Comparison of ENCODE assay signal across 17 cellular contexts in the genomic region with DNA sequence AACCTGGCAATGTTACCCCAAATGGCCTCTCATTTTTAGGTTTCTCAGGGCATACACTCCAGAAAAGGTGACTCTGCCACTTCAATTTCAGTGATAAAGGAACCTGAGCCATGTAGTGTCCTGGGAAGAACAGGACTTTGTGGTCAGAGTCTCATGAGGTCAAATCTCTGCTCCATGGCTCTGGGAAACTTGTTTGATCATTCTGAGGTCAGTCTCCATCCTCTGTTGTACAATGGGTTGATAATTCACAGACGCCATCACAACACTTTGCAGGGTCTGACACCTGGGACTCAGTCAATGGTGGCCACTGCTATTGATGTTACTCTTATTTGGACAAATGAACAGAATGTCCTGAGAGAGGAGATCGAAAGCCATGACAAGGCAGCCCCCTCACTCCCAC. TPM values are rescaled to one million over a fixed set of nuclear protein-coding genes. Genes with fewer than 3 reads are reported as not detected.
DNase-seq lines count a peak whose midpoint lies in the region; ATAC-seq and TF ChIP-seq lines count a peak whose summit lies in the region.
"Had no signal": no experiment of that assay in that cellular context is flagged by ENCODE, and none has a peak within 500 bp of the region (broad histone marks: within the 10 kb centered on the region; RNA-seq: fewer than 3 reads in every experiment).

No MANE protein-coding gene starts in this region.

- no peaks in the 10 kb centered on the region for H3K9me3 Mint-ChIP-seq in neural progenitor cell
- H3K9me3 Mint-ChIP-seq: CD4-positive, alpha-beta memory T cell had no signal

- H3K36me3 ChIP-seq in neural progenitor cell = no peaks in the 10 kb centered on the region
- H3K36me3 ChIP-seq in gastrocnemius medialis = no peaks in the 10 kb centered on the region
- H3K36me3 ChIP-seq: BE2C, HAP-1 had no signal

- H3K9ac ChIP-seq in neural progenitor cell = no peak overlapping the region

- H2AFZ ChIP-seq in neural progenitor cell (replicated peaks) = no peak overlapping the region

- peaks cover 27% of the 10 kb centered on the region for H3F3A ChIP-seq in neural progenitor cell (ENCODE audit: low read depth)

- no peak overlapping the region for H3K4me3 Mint-ChIP-seq in neural progenitor cell
- H3K4me3 Mint-ChIP-seq: CD4-positive, alpha-beta memory T cell had no signal

- no peaks in the 10 kb centered on the region for H3K27me3 ChIP-seq in neural progenitor cell
- no peaks in the 10 kb centered on the region for H3K27me3 ChIP-seq in gastrocnemius medialis

- no peaks in the 10 kb centered on the region for H4K20me1 ChIP-seq in neural progenitor cell (ENCODE audit: low read depth)

- H3K9me3 ChIP-seq in neural progenitor cell (ENCODE audit: low read depth) = no peaks in the 10 kb centered on the region
- no peaks in the 10 kb centered on the region for H3K9me3 ChIP-seq in gastrocnemius medialis
- H3K9me3 ChIP-seq: A549, BE2C, HAP-1 had no signal

- H3K27ac ChIP-seq in coronary artery (no peak overlapping the region), neural progenitor cell (no peak overlapping the region), gastrocnemius medialis (peak overlapping the region; percentile 78 to 85 (median 80))
- H3K27ac ChIP-seq: A549, C4-2B, HL-60 had no signal

- H3K4me1 Mint-ChIP-seq in neural progenitor cell = peaks cover 52% of the 10 kb centered on the region
- H3K4me1 Mint-ChIP-seq: CD4-positive, alpha-beta memory T cell had no signal

- no peak overlapping the region for H3K4me2 ChIP-seq in neural progenitor cell
- H3K4me2 ChIP-seq: A549 had no signal

- H3K27me3 Mint-ChIP-seq in neural progenitor cell (ENCODE audit: insufficient read depth, low read depth) = peaks cover 21% of the 10 kb centered on the region

- no peak for TF ChIP-seq CTCF in coronary artery (IDR thresholded peaks at IDR 0.05)
- no peak for TF ChIP-seq CTCF in neural progenitor cell (IDR thresholded peaks at IDR 0.05)
- TF ChIP-seq CTCF in gastrocnemius medialis (IDR thresholded peaks at IDR 0.05 in 4 of 5, conservative IDR thresholded peaks at IDR 0.05 in 1 of 5) = no peak

- no peaks in the 10 kb centered on the region for H3K36me3 Mint-ChIP-seq in neural progenitor cell
- H3K36me3 Mint-ChIP-seq: CD4-positive, alpha-beta memory T cell had no signal

- intact Hi-C loops in gastrocnemius medialis (cut with DNase I; ENCODE audit: low total_unique reads) (loop anchor here (2.0 kb wide), 1 partner anchor 79 kb away; no protein-coding TSS in a partner anchor), Right ventricle myocardium superior (cut with DNase I) (no loop called here)

- no peaks in the 10 kb centered on the region for H3K79me2 ChIP-seq in neural progenitor cell (ENCODE audit: low read depth)

- in situ Hi-C loops in gastrocnemius medialis (cut with MboI; ENCODE audit: low sequenced_read_pairs in 4 of 4) = no loop called here

- DNase-seq in coronary artery (ENCODE audit: low spot score) (peak; percentile 14), neural progenitor cell (ENCODE audit: low spot score) (no peak), gastrocnemius medialis (no peak), GOT3 (lab: John Stamatoyannopoulos, UW) (no peak), Right ventricle myocardium superior (no peak), NCI-H226 (no peak)
- DNase-seq: BE2C; CD4-positive, alpha-beta memory T cell; COR-L47; IMR-90; KBM-7 had no signal

- TF ChIP-seq POLR2A in gastrocnemius medialis (IDR thresholded peaks at IDR 0.05) = no peak

- H3K4me3 ChIP-seq in coronary artery (no peak overlapping the region), neural progenitor cell (no peak overlapping the region), gastrocnemius medialis (no peak overlapping the region)
- H3K4me3 ChIP-seq: A549, HAP-1 had no signal

- peak overlapping the region; percentile 82 for H3K27ac Mint-ChIP-seq in neural progenitor cell
- H3K27ac Mint-ChIP-seq: CD4-positive, alpha-beta memory T cell had no signal

- ATAC-seq in gastrocnemius medialis (no peak), Right ventricle myocardium superior (ENCODE audit: poor library complexity) (no peak), HG02840 (IDR thresholded peaks at IDR 0.05; ENCODE audit: low FRiP score, unreplicated experiment) (no peak)
- ATAC-seq: A549 had no signal

- H3K4me1 ChIP-seq in neural progenitor cell (peaks cover 51% of the 10 kb centered on the region), gastrocnemius medialis (peaks cover 14 to 16% of the 10 kb centered on the region in 2 donors)
- H3K4me1 ChIP-seq: BE2C, HAP-1 had no signal

RNA-seq across cellular contexts. Expression of a gene that starts 31.1 kb away (rescaled TPM):
- total RNA-seq in neural progenitor cell (ENCODE audit: low replicate concordance) (89.3 and 158 TPM in 2 replicates), gastrocnemius medialis (10 to 100 TPM in 1 of 4 donors, 1 to 10 TPM in 3; 2.7 to 10.2 (median 7.8) TPM), Right ventricle myocardium superior (1.8 TPM)
- total RNA-seq: CD4-positive, alpha-beta memory T cell had no signal

RNA-seq across cellular contexts. Expression of a gene that starts 51.1 kb away (rescaled TPM):
- total RNA-seq in neural progenitor cell (ENCODE audit: low replicate concordance) = not detected in 2 replicates
- total RNA-seq in gastrocnemius medialis = under 1 TPM in 2 of 4 donors, not detected in 2; 0.22 to 0.23 TPM
- not detected for total RNA-seq in Right ventricle myocardium superior
- total RNA-seq: CD4-positive, alpha-beta memory T cell; H1; IMR-90 had no signal

Comparison
In these comparisons a context has a peak if more than half of its experiments do, and no peak if none do; other contexts are left out.
1. H3K27ac ChIP-seq: peak in gastrocnemius medialis (4 of 4); none in coronary artery (0 of 2) and neural progenitor cell (single experiment).